In the genomic region with DNA sequence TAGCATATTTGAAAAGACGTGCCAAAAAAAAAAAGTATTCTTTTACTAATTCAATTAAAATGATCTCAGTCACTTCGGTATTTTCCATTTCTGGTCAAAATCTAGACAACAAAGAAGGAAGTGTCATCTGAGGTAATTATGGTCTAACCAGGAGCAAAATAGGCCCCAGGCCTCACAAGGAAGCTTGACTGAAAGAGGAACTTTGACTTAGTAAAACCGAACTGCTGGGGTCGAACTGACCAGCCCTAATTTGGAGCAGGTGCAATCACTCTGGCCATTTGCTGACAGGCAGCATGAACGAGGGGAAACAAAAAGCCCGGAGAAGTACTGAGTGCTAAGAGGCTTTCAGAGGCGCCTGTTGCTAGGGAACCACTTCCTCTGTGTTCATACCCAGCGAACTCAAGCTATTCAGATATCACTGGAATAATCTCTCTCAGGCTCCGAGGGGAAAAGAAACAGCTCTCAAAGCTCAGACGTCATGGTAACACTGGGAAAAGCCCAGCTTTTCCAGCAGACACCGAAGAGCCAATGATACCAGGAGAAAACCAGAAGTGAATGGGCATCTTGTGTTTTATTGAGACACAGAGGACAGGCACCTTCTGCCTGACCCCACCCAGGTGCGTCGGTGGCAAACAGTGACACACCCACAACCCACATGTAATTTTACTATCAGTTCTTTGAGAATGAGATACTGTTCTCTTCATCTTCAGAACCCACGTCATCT, we compare ENCODE assay signal across 8 cellular contexts.
DNase-seq lines count a peak whose midpoint lies in the region; ATAC-seq and TF ChIP-seq lines count a peak whose summit lies in the region.

No MANE protein-coding gene starts in this region.

- peaks cover 5% of the 10 kb centered on the region for H3K27me3 Mint-ChIP-seq in osteocyte (ENCODE audit: unreplicated experiment)

- no peak for TF ChIP-seq POLR2A in suprapubic skin (IDR thresholded peaks at IDR 0.05)

- H3K9ac ChIP-seq in BLaER1 treated with 17β-estradiol and CSF1 and Interleukin-3, amounts not matched to agents 10 nM and 100 nM, result peak overlapping the region; percentile 7 to 69 (median 42); a peak in 19 of 22 replicates

- H3K36me3 ChIP-seq in BLaER1 treated with 17β-estradiol and CSF1 and Interleukin-3, amounts not matched to agents 10 nM and 100 nM, result no peaks in the 10 kb centered on the region
- no peaks in the 10 kb centered on the region for H3K36me3 ChIP-seq in suprapubic skin

- peak overlapping the region; percentile 4 to 78 (median 53); a peak in 20 of 22 replicates for H3K27ac ChIP-seq in BLaER1 treated with 17β-estradiol and CSF1 and Interleukin-3, amounts not matched to agents 10 nM and 100 nM
- peak overlapping the region; percentile 56 for H3K27ac ChIP-seq in suprapubic skin

- no peaks in the 10 kb centered on the region for H4K20me1 ChIP-seq in BLaER1 treated with 17β-estradiol and CSF1 and Interleukin-3, amounts not matched to agents 10 nM and 100 nM

- H3K27me3 ChIP-seq in BLaER1 treated with 17β-estradiol and CSF1 and Interleukin-3, amounts not matched to agents 10 nM and 100 nM, result no peaks in the 10 kb centered on the region
- H3K27me3 ChIP-seq in suprapubic skin, result no peaks in the 10 kb centered on the region

- no peak overlapping the region for H3K4me3 Mint-ChIP-seq in osteocyte (ENCODE audit: unreplicated experiment)

- H3K27ac Mint-ChIP-seq in osteocyte (ENCODE audit: unreplicated experiment), result peak overlapping the region; percentile 75

- peaks cover 39 to 67% (median 50%) of the 10 kb centered on the region in 10 experiments for H3K4me1 ChIP-seq in BLaER1 treated with 17β-estradiol and CSF1 and Interleukin-3, amounts not matched to agents 10 nM and 100 nM
- peaks cover 32% of the 10 kb centered on the region for H3K4me1 ChIP-seq in suprapubic skin

- 15% methylated on average over 14 of the region's 14 CpGs for WGBS in suprapubic skin

- TF ChIP-seq CTCF in osteocyte (IDR thresholded peaks at IDR 0.05), result no peak
- no peak for TF ChIP-seq CTCF in suprapubic skin (IDR thresholded peaks at IDR 0.05)

- H3K4me1 Mint-ChIP-seq in osteocyte (ENCODE audit: unreplicated experiment), result peaks cover 26% of the 10 kb centered on the region

- no peaks in the 10 kb centered on the region for H3K36me3 Mint-ChIP-seq in osteocyte (ENCODE audit: unreplicated experiment)

- H3K9me3 ChIP-seq in BLaER1 treated with 17β-estradiol and CSF1 and Interleukin-3, amounts not matched to agents 10 nM and 100 nM (replicated peaks in 1 of 11), result peaks cover 0 to 37% (median 25%) of the 10 kb centered on the region in 11 experiments; a peak in 16 of 22 replicates
- H3K9me3 ChIP-seq in suprapubic skin, result no peaks in the 10 kb centered on the region

- peak overlapping the region; percentile 66 to 93 (median 84) for H3K4me2 ChIP-seq in BLaER1 treated with 17β-estradiol and CSF1 and Interleukin-3, amounts not matched to agents 10 nM and 100 nM

- peak; percentile 55 for DNase-seq in OCI-M1 (lab: John Stamatoyannopoulos, UW)
- DNase-seq in activated effector memory CD4-positive, alpha-beta T cell treated with Interleukin-2 at 50 U/mL for 16 hours, result peak; percentile 54
- peak; percentile 77 for DNase-seq in globus pallidus (ENCODE audit: low spot score)
- no peak for DNase-seq in osteocyte (ENCODE audit: extremely low spot score, unreplicated experiment)
- no peak for DNase-seq in suprapubic skin (ENCODE audit: low spot score in 2 of 2)

- peak; percentile 95 for ATAC-seq in GM19324 (IDR thresholded peaks at IDR 0.05; ENCODE audit: low FRiP score, unreplicated experiment)
- ATAC-seq in HG03442 (IDR thresholded peaks at IDR 0.05; ENCODE audit: unreplicated experiment), result peak; percentile 89

- no peak for TF ChIP-seq EP300 in suprapubic skin (IDR thresholded peaks at IDR 0.05)

- H3K9me3 Mint-ChIP-seq in osteocyte (ENCODE audit: unreplicated experiment), result no peaks in the 10 kb centered on the region

- peak overlapping the region in 2 of 10 experiments; percentile 21 to 49; a peak in 2 of 20 replicates for H3K4me3 ChIP-seq in BLaER1 treated with 17β-estradiol and CSF1 and Interleukin-3, amounts not matched to agents 10 nM and 100 nM
- H3K4me3 ChIP-seq in suprapubic skin, result no peak overlapping the region

Comparison
In these comparisons a context has a peak if more than half of its experiments do, and no peak if none do; other contexts are left out.
1. DNase-seq: peak in OCI-M1 (single experiment), activated effector memory CD4-positive, alpha-beta T cell treated with Interleukin-2 at 50 U/mL for 16 hours (single experiment) and globus pallidus (single experiment); none in osteocyte (single experiment) and suprapubic skin (0 of 2).